In the genomic region with DNA sequence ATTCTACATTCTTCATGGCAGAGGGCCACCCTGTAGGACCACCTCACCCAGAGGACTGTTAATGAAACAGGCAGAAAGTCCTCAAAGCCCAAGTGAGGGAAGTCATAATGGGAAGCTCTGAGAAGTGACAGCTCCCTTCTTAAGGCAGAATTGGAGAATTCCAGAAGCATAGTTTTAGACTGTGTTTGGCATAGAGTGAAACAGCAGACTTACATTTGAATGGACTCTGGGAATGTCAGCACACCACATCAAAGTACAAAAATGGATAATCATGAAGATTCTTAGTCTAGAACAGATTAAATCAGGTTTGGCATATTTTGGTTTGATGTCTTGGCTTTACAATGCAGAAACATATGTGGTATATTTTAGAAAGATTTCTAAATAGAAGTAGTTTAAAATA, we compare ENCODE assay signal across 20 cellular contexts. TPM values are rescaled to one million over a fixed set of nuclear protein-coding genes. Genes with fewer than 3 reads are reported as not detected.
DNase-seq lines count a peak whose midpoint lies in the region; ATAC-seq, FAIRE-seq and TF ChIP-seq lines count a peak whose summit lies in the region.
"Had no signal": no experiment of that assay in that cellular context is flagged by ENCODE, and none has a peak within 500 bp of the region (broad histone marks: within the 10 kb centered on the region; RNA-seq: fewer than 3 reads in every experiment).

No MANE protein-coding gene starts in this region.

- H3K36me3 ChIP-seq in testis (ENCODE audit: low read depth, missing control alignments), result no peaks in the 10 kb centered on the region

- CTCF ChIA-PET in activated CD8-positive, alpha-beta memory T cell treated with anti-CD3 and anti-CD28 coated beads, Interleukin-2, amount 10 ng/mL, durations not matched to agents 7 days and 5 days (lab: Charles Lee), result interaction anchor here (0.6 to 1.3 kb wide), 2 partner anchors 14 to 24 kb away, joined by 3 read pairs; no protein-coding TSS in a partner anchor

- H3K27ac ChIP-seq in testis, result peak overlapping the region; percentile 28 to 60

- H3K4me3 Mint-ChIP-seq in stimulated activated naive CD8-positive, alpha-beta T cell treated with anti-CD3 and anti-CD28 coated beads, Interleukin-15, amount 100 ng/mL, for 72 hours, result no peak overlapping the region
- H3K4me3 Mint-ChIP-seq in activated CD8-positive, alpha-beta memory T cell treated with anti-CD3 and anti-CD28 coated beads, Interleukin-2, amount 10 ng/mL, durations not matched to agents 7 days and 5 days, result no peak overlapping the region
- H3K4me3 Mint-ChIP-seq: CD4-positive, alpha-beta memory T cell had no signal

- no peaks in the 10 kb centered on the region for H3K27me3 Mint-ChIP-seq in stimulated activated naive CD8-positive, alpha-beta T cell treated with anti-CD3 and anti-CD28 coated beads, Interleukin-15, amount 100 ng/mL, for 72 hours
- peaks cover 2% of the 10 kb centered on the region for H3K27me3 Mint-ChIP-seq in activated CD8-positive, alpha-beta memory T cell treated with anti-CD3 and anti-CD28 coated beads, Interleukin-2, amount 10 ng/mL, durations not matched to agents 7 days and 5 days

- TF ChIP-seq POLR2A in testis (IDR thresholded peaks at IDR 0.05), result no peak

- FAIRE-seq in D721Med (lab: Jason Lieb, UNC), result no peak
- FAIRE-seq: G401.6, GM12878, RCC 7860 had no signal

- no peaks in the 10 kb centered on the region for H3K27me3 ChIP-seq in testis

- H3K4me1 ChIP-seq in testis, result no peaks in the 10 kb centered on the region

- no peak for ATAC-seq in stimulated activated naive CD8-positive, alpha-beta T cell treated with anti-CD3 and anti-CD28 coated beads, Interleukin-15, amount 100 ng/mL, for 72 hours
- ATAC-seq in stimulated activated naive CD8-positive, alpha-beta T cell treated with anti-CD3 and anti-CD28 coated beads, Interleukin-15, Interleukin-2, amounts not matched to agents 100 U/mL and 50 U/mL, for 24 hours, result no peak
- ATAC-seq in left colon, result peak; percentile 16
- no peak for ATAC-seq in activated CD8-positive, alpha-beta memory T cell treated with anti-CD3 and anti-CD28 coated beads, Interleukin-2, amount 10 ng/mL, durations not matched to agents 7 days and 5 days
- ATAC-seq: GM12878, HCT116 had no signal

- no peak for DNase-seq in stimulated activated naive CD8-positive, alpha-beta T cell treated with anti-CD3 and anti-CD28 coated beads, Interleukin-15, amount 100 ng/mL, for 72 hours
- DNase-seq in stimulated activated naive CD8-positive, alpha-beta T cell treated with anti-CD3 and anti-CD28 coated beads, Interleukin-15, Interleukin-2, amounts not matched to agents 100 U/mL and 50 U/mL, for 24 hours, result no peak
- DNase-seq in left colon (no peak), testis (no peak), D721Med (ENCODE audit: insufficient read length, low spot score) (no peak)
- DNase-seq in effector CD4-positive, alpha-beta T cell, result no peak
- no peak for DNase-seq in activated CD8-positive, alpha-beta memory T cell treated with anti-CD3 and anti-CD28 coated beads, Interleukin-2, amount 10 ng/mL, durations not matched to agents 7 days and 5 days
- DNase-seq: C1 segment of cervical spinal cord; CD4-positive, alpha-beta memory T cell; COR-L47; KBM-7; MV-4-11; NCI-H1105; NCI-H146; NCI-H446; NCI-H524 treated with DMSO at 0.1 percent for 48 hours had no signal

- intact Hi-C loops in left colon (cut with DNase I, micrococcal nuclease) (no loop called here), testis (cut with DNase I; ENCODE audit: low total_unique reads) (no loop called here)

- no peak overlapping the region for H3K4me3 ChIP-seq in testis
- H3K4me3 ChIP-seq: GM12878 had no signal

- peaks cover 46% of the 10 kb centered on the region for H3K4me1 Mint-ChIP-seq in stimulated activated naive CD8-positive, alpha-beta T cell treated with anti-CD3 and anti-CD28 coated beads, Interleukin-15, amount 100 ng/mL, for 72 hours
- no peaks in the 10 kb centered on the region for H3K4me1 Mint-ChIP-seq in activated CD8-positive, alpha-beta memory T cell treated with anti-CD3 and anti-CD28 coated beads, Interleukin-2, amount 10 ng/mL, durations not matched to agents 7 days and 5 days

- no peaks in the 10 kb centered on the region for H3K36me3 Mint-ChIP-seq in activated CD8-positive, alpha-beta memory T cell treated with anti-CD3 and anti-CD28 coated beads, Interleukin-2, amount 10 ng/mL, durations not matched to agents 7 days and 5 days
- H3K36me3 Mint-ChIP-seq: CD4-positive, alpha-beta memory T cell had no signal

- no peak for TF ChIP-seq CTCF in testis (IDR thresholded peaks at IDR 0.05)
- TF ChIP-seq CTCF in D721Med (IDR thresholded peaks at IDR 0.05; ENCODE audit: insufficient read depth, missing control alignments), result no peak

- no peaks in the 10 kb centered on the region for H3K9me3 Mint-ChIP-seq in stimulated activated naive CD8-positive, alpha-beta T cell treated with anti-CD3 and anti-CD28 coated beads, Interleukin-15, amount 100 ng/mL, for 72 hours
- H3K9me3 Mint-ChIP-seq in activated CD8-positive, alpha-beta memory T cell treated with anti-CD3 and anti-CD28 coated beads, Interleukin-2, amount 10 ng/mL, durations not matched to agents 7 days and 5 days (ENCODE audit: low read depth), result no peaks in the 10 kb centered on the region
- H3K9me3 Mint-ChIP-seq: CD4-positive, alpha-beta memory T cell had no signal

- no peaks in the 10 kb centered on the region for H3K9me3 ChIP-seq in testis

- peak overlapping the region; percentile 28 to 55 for H3K27ac Mint-ChIP-seq in stimulated activated naive CD8-positive, alpha-beta T cell treated with anti-CD3 and anti-CD28 coated beads, Interleukin-15, amount 100 ng/mL, for 72 hours
- H3K27ac Mint-ChIP-seq in activated CD8-positive, alpha-beta memory T cell treated with anti-CD3 and anti-CD28 coated beads, Interleukin-2, amount 10 ng/mL, durations not matched to agents 7 days and 5 days, result no peak overlapping the region
- H3K27ac Mint-ChIP-seq: CD4-positive, alpha-beta memory T cell had no signal

RNA-seq across cellular contexts. Expression of gene SH3BGRL2, which starts 17.9 kb away (rescaled TPM):
- total RNA-seq in left colon (100 to 1,000 TPM; 141 to 157 TPM), testis (1 to 10 TPM; 6.3 to 9.8 TPM)
- polyA plus RNA-seq in testis (ENCODE audit: insufficient read depth, low read depth, low replicate concordance), result 5.5 TPM
- total RNA-seq in activated CD8-positive, alpha-beta memory T cell treated with anti-CD3 and anti-CD28 coated beads, Interleukin-2, amount 10 ng/mL, durations not matched to agents 7 days and 5 days, result under 1 TPM; 0.12 to 0.42 TPM

Comparison
In these comparisons a context has a peak if more than half of its experiments do, and no peak if none do; other contexts are left out.
1. RNA of gene SH3BGRL2, which starts 17.9 kb away (total RNA-seq): 141 to 157 TPM in left colon; 6.3 to 9.8 TPM in testis and 0.12 to 0.42 TPM in activated CD8-positive, alpha-beta memory T cell treated with anti-CD3 and anti-CD28 coated beads, Interleukin-2, amount 10 ng/mL, durations not matched to agents 7 days and 5 days; every median in the first group is over 10 times any median in the second.